In the genomic region with DNA sequence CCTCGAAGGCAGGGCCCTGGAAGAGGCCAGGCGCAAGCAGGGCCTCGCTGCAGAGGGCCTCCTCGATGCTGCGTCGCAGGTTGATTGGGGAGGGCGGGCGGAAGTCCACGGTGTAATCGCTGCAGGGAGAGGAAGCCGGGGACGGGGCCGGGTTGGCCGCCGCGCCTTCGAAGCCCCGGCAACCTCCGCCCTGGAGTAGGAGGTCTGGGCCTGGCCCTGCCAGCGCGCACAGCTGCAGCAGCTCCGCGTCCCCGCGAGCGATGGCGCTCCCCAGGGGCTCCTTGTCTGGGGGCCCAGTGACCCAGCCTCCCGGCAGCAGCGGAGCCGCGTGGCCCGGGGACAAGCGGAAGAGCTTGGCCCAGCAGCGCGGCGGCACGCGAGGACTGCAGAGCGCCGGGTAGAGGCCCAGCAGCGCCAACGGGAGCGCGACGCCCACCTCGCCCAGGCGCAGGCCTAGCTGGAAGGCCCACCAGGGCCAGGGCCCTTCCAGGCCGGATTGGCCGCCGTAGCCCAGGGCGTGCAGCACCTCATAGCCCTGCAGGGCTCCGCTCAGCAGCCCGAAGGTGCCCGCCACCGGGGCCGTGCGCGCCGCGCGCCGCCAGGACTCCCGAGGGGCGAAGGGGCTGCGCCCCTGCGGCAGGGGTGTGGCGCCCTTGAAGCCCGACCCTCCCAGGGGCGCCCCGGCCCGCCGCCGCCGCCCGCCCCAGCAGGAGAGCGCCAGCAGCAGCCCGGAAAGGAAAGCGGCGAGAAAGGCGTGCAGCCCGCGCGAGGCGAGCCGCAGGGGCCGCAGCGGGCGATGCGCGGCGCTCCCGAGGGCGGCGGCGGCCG, we compare ENCODE assay signal across 10 cellular contexts. TPM values are rescaled to one million over a fixed set of nuclear protein-coding genes. Genes with fewer than 3 reads are reported as not detected.
A peak's percentile ranks its signal among the peaks of the same experiment; 100 is the strongest.
DNase-seq lines count a peak whose midpoint lies in the region; ATAC-seq and TF ChIP-seq lines count a peak whose summit lies in the region.
"Had no signal": no experiment of that assay in that cellular context is flagged by ENCODE, and none has a peak within 500 bp of the region (broad histone marks: within the 10 kb centered on the region; RNA-seq: fewer than 3 reads in every experiment).

No MANE protein-coding gene starts in this region.

- no peak overlapping the region for H3K4me3 Mint-ChIP-seq in activated naive CD8-positive, alpha-beta T cell treated with anti-CD3 and anti-CD28 coated beads, Interleukin-2, amount 10 ng/mL, durations not matched to agents 7 days and 5 days

- H3K27ac Mint-ChIP-seq in activated naive CD8-positive, alpha-beta T cell treated with anti-CD3 and anti-CD28 coated beads, Interleukin-2, amount 10 ng/mL, durations not matched to agents 7 days and 5 days = no peak overlapping the region
- H3K27ac Mint-ChIP-seq: CD8-positive, alpha-beta memory T cell had no signal

- TF ChIP-seq POLR2A in tibial nerve (IDR thresholded peaks at IDR 0.05) = no peak

- peaks cover 44% of the 10 kb centered on the region for H3K27me3 Mint-ChIP-seq in activated naive CD8-positive, alpha-beta T cell treated with anti-CD3 and anti-CD28 coated beads, Interleukin-2, amount 10 ng/mL, durations not matched to agents 7 days and 5 days

- POLR2A ChIA-PET in activated naive CD8-positive, alpha-beta T cell treated with anti-CD3 and anti-CD28 coated beads, Interleukin-2, amount 10 ng/mL, durations not matched to agents 7 days and 5 days (lab: Charles Lee) = no interaction called here

- TF ChIP-seq CTCF in tibial nerve (IDR thresholded peaks at IDR 0.05) = no peak

- no peaks in the 10 kb centered on the region for H3K36me3 Mint-ChIP-seq in activated naive CD8-positive, alpha-beta T cell treated with anti-CD3 and anti-CD28 coated beads, Interleukin-2, amount 10 ng/mL, durations not matched to agents 7 days and 5 days
- H3K36me3 Mint-ChIP-seq: CD8-positive, alpha-beta memory T cell had no signal

- H3K36me3 ChIP-seq in tibial nerve = no peaks in the 10 kb centered on the region

- no peaks in the 10 kb centered on the region for H3K9me3 Mint-ChIP-seq in activated naive CD8-positive, alpha-beta T cell treated with anti-CD3 and anti-CD28 coated beads, Interleukin-2, amount 10 ng/mL, durations not matched to agents 7 days and 5 days
- H3K9me3 Mint-ChIP-seq: CD8-positive, alpha-beta memory T cell had no signal

- H3K4me1 Mint-ChIP-seq in activated naive CD8-positive, alpha-beta T cell treated with anti-CD3 and anti-CD28 coated beads, Interleukin-2, amount 10 ng/mL, durations not matched to agents 7 days and 5 days = peaks cover 7% of the 10 kb centered on the region

- ATAC-seq in activated naive CD8-positive, alpha-beta T cell treated with anti-CD3 and anti-CD28 coated beads, Interleukin-2, amount 10 ng/mL, durations not matched to agents 7 days and 5 days (ENCODE audit: low read depth) = peak; percentile 51
- peak; percentile 4 for ATAC-seq in left lobe of liver

- TF ChIP-seq EP300 in tibial nerve (IDR thresholded peaks at IDR 0.05) = no peak

- no peak overlapping the region for H3K27ac ChIP-seq in tibial nerve

- DNase-seq in activated gamma-delta T cell treated with Interleukin-2 at 50 U/mL for 16 hours = peak; percentile 21
- DNase-seq in activated gamma-delta T cell (lab: John Stamatoyannopoulos, UW) = no peak
- DNase-seq in activated naive CD8-positive, alpha-beta T cell treated with anti-CD3 and anti-CD28 coated beads, Interleukin-2, amount 10 ng/mL, durations not matched to agents 7 days and 5 days = peak; percentile 56
- DNase-seq in left lobe of liver (ENCODE audit: low spot score) = no peak
- no peak for DNase-seq in tibial nerve (ENCODE audit: low spot score in 2 of 2)
- no peak for DNase-seq in MV-4-11 (lab: John Stamatoyannopoulos, UW)
- no peak for DNase-seq in NCI-H1930 (lab: John Stamatoyannopoulos, UW)
- DNase-seq in NCI-H1436 treated with DMSO at 0.1 percent for 48 hours (lab: John Stamatoyannopoulos, UW) = no peak

- WGBS in tibial nerve, 2 donors = 20 to 33% methylated on average over 1 to 28 of the region's 96 CpGs

- H3K4me3 ChIP-seq in tibial nerve = peak overlapping the region in 3 of 4 donors; percentile 10 to 46 (median 21)

- peaks cover 0 to 18% (median 8%) of the 10 kb centered on the region in 4 donors for H3K4me1 ChIP-seq in tibial nerve

- H3K27me3 ChIP-seq in tibial nerve = peaks cover 0 to 46% of the 10 kb centered on the region in 2 donors

- no peaks in the 10 kb centered on the region for H3K9me3 ChIP-seq in tibial nerve

RNA-seq across cellular contexts. Expression of gene RBM28, which starts 7.8 kb away (rescaled TPM):
- total RNA-seq in activated naive CD8-positive, alpha-beta T cell treated with anti-CD3 and anti-CD28 coated beads, Interleukin-2, amount 10 ng/mL, durations not matched to agents 7 days and 5 days = 10 to 100 TPM; 42.0 to 42.9 TPM
- 13.5 TPM for total RNA-seq in left lobe of liver
- total RNA-seq in tibial nerve = 10 to 100 TPM; 25.1 to 89.4 (median 51.0) TPM

RNA-seq across cellular contexts. Expression of gene PRRT4, which starts 10.0 kb away (rescaled TPM):
- under 1 TPM; 0.28 to 0.30 TPM for total RNA-seq in activated naive CD8-positive, alpha-beta T cell treated with anti-CD3 and anti-CD28 coated beads, Interleukin-2, amount 10 ng/mL, durations not matched to agents 7 days and 5 days
- total RNA-seq in left lobe of liver = not detected
- 1 to 10 TPM in 2 of 4 donors, under 1 TPM in 2; 0.78 to 6.6 (median 2.6) TPM for total RNA-seq in tibial nerve
- total RNA-seq: dermis microvascular lymphatic vessel endothelial cell had no signal

RNA-seq across cellular contexts. Expression of gene IMPDH1, which starts 58.3 kb away (rescaled TPM):
- total RNA-seq in activated naive CD8-positive, alpha-beta T cell treated with anti-CD3 and anti-CD28 coated beads, Interleukin-2, amount 10 ng/mL, durations not matched to agents 7 days and 5 days = 10 to 100 TPM; 59.0 to 64.4 TPM
- 3.5 TPM for total RNA-seq in left lobe of liver
- total RNA-seq in tibial nerve = 100 to 1,000 TPM in 1 of 4 donors, 10 to 100 TPM in 3; 50.2 to 102 (median 74.0) TPM

Comparison
In these comparisons a context has a peak if more than half of its experiments do, and no peak if none do; other contexts are left out.
1. DNase-seq: peak in activated gamma-delta T cell treated with Interleukin-2 at 50 U/mL for 16 hours (single experiment) and activated naive CD8-positive, alpha-beta T cell treated with anti-CD3 and anti-CD28 coated beads, Interleukin-2, amount 10 ng/mL, durations not matched to agents 7 days and 5 days (single experiment); none in activated gamma-delta T cell (single experiment), left lobe of liver (single experiment), tibial nerve (0 of 2), MV-4-11 (single experiment), NCI-H1930 (0 of 2) and NCI-H1436 treated with DMSO at 0.1 percent for 48 hours (single experiment).
2. RNA of gene IMPDH1, which starts 58.3 kb away (total RNA-seq): 50.2 to 102 TPM in tibial nerve and 59.0 to 64.4 TPM in activated naive CD8-positive, alpha-beta T cell treated with anti-CD3 and anti-CD28 coated beads, Interleukin-2, amount 10 ng/mL, durations not matched to agents 7 days and 5 days; 3.5 TPM in left lobe of liver (single experiment); every median in the first group is over 10 times any median in the second.